In the genomic region with DNA sequence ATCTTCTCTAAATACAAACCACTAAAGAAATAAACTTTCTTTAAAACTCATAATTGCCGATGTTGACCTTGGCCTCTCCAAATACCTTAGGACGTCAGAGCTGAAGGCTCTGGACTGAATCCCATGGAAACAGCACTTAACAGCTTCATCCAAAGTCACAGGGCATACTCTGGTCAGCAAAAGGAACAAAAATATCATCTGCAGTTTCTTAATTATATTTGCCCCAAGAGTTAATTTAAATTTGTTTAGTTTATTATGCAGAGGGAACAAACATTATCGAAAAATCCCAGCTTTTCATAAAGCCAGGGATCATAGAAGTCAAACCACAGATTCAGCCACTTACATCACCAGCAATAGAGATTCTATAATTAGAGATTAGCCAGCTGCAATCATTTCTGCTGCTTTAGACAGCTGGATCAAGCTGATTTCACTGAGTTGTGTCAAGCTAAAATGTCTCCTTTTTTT, we compare ENCODE assay signal across 15 cellular contexts. TPM values are rescaled to one million over a fixed set of nuclear protein-coding genes. Genes with fewer than 3 reads are reported as not detected.
DNase-seq lines count a peak whose midpoint lies in the region; ATAC-seq, FAIRE-seq and TF ChIP-seq lines count a peak whose summit lies in the region.
"Had no signal": no experiment of that assay in that cellular context is flagged by ENCODE, and none has a peak within 500 bp of the region (broad histone marks: within the 10 kb centered on the region; RNA-seq: fewer than 3 reads in every experiment).

No MANE protein-coding gene starts in this region.

- H3K4me3 ChIP-seq in astrocyte (ENCODE audit: insufficient read depth, low read depth, low read length): no peak overlapping the region
- H3K4me3 ChIP-seq in mucosa of rectum (ENCODE audit: low read length in 2 of 2): no peak overlapping the region
- no peak overlapping the region for H3K4me3 ChIP-seq in upper lobe of left lung
- H3K4me3 ChIP-seq in endodermal cell (ENCODE audit: low read length): no peak overlapping the region

- H3K27ac ChIP-seq in astrocyte (ENCODE audit: low read depth, low read length) (peak overlapping the region; percentile 16), mucosa of rectum (ENCODE audit: low read depth in 2 of 2, low read length in 2 of 2) (peak overlapping the region; percentile 0 to 11), upper lobe of left lung (peak overlapping the region in 3 of 4 donors; percentile 27 to 53 (median 38)), endodermal cell (ENCODE audit: low read depth, low read length) (no peak overlapping the region)

- TF ChIP-seq POLR2A in upper lobe of left lung (IDR thresholded peaks at IDR 0.05): no peak

- H4K20me1 ChIP-seq in astrocyte (ENCODE audit: insufficient read depth, low read length): no peaks in the 10 kb centered on the region

- H3K27me3 ChIP-seq in astrocyte (ENCODE audit: insufficient read depth, low read length) (no peaks in the 10 kb centered on the region), mucosa of rectum (ENCODE audit: control insufficient read depth in 2 of 2, insufficient read depth in 2 of 2, low read length in 2 of 2) (no peaks in the 10 kb centered on the region), upper lobe of left lung (no peaks in the 10 kb centered on the region), endodermal cell (ENCODE audit: control insufficient read depth, insufficient read depth, low read length, poor library complexity, severe bottlenecking) (no peaks in the 10 kb centered on the region)

- H3K4me3 Mint-ChIP-seq in astrocyte (ENCODE audit: unreplicated experiment) (no peak overlapping the region), endodermal cell (no peak overlapping the region)
- H3K4me3 Mint-ChIP-seq: CD8-positive, alpha-beta memory T cell; dendritic cell treated with granulocyte-macrophage colony-stimulating factor and Interleukin-4, amounts not matched to agents 40 ng/mL and 50 ng/mL, for 4 days had no signal

- ATAC-seq in upper lobe of left lung (ENCODE audit: low FRiP score in 2 of 2): peak; percentile 63 to 66
- ATAC-seq: stimulated activated naive CD8-positive, alpha-beta T cell treated with anti-CD3 and anti-CD28 coated beads, Interleukin-15, Interleukin-2, amounts not matched to agents 100 U/mL and 50 U/mL, for 24 hours had no signal

- DNase-seq in astrocyte (ENCODE audit: low read depth) (peak; percentile 91), fibroblast of peridontal ligament (ENCODE audit: extremely low read depth) (peak; percentile 96), upper lobe of left lung (no peak), NCI-H748 treated with DMSO at 0.1 percent for 48 hours (lab: John Stamatoyannopoulos, UW) (no peak), endodermal cell (no peak), epidermal melanocyte (ENCODE audit: insufficient read length, low spot score) (no peak)
- DNase-seq: activated CD4-positive, alpha-beta T cell treated with anti-CD3 and anti-CD28 coated beads, Interleukin-2, amount 50 U/mL, for 4 hours; CD8-positive, alpha-beta memory T cell; GF-D8; Karpas-422; posterior cingulate gyrus; stimulated activated naive CD8-positive, alpha-beta T cell treated with anti-CD3 and anti-CD28 coated beads, Interleukin-15, Interleukin-2, amounts not matched to agents 100 U/mL and 50 U/mL, for 24 hours; T-helper 2 cell had no signal

- no peaks in the 10 kb centered on the region for H3K9me3 ChIP-seq in astrocyte (ENCODE audit: insufficient read depth, low read depth, low read length)
- no peaks in the 10 kb centered on the region for H3K9me3 ChIP-seq in mucosa of rectum (ENCODE audit: control insufficient read depth in 2 of 2, low read length in 2 of 2)
- H3K9me3 ChIP-seq in upper lobe of left lung: no peaks in the 10 kb centered on the region
- no peaks in the 10 kb centered on the region for H3K9me3 ChIP-seq in endodermal cell (ENCODE audit: control insufficient read depth, low read length)

- H2AFZ ChIP-seq in astrocyte (ENCODE audit: low read depth, low read length): no peak overlapping the region

- peak overlapping the region; percentile 17 for H3K4me2 ChIP-seq in astrocyte (ENCODE audit: low read length)

- peaks cover 26% of the 10 kb centered on the region for H3K4me1 ChIP-seq in astrocyte (ENCODE audit: insufficient read depth, low read length)
- no peaks in the 10 kb centered on the region for H3K4me1 ChIP-seq in mucosa of rectum (ENCODE audit: control insufficient read depth in 2 of 2, insufficient read depth in 2 of 2, low read length in 2 of 2)
- no peaks in the 10 kb centered on the region for H3K4me1 ChIP-seq in upper lobe of left lung
- no peaks in the 10 kb centered on the region for H3K4me1 ChIP-seq in endodermal cell (ENCODE audit: control insufficient read depth, insufficient read depth, low read length)

- WGBS in upper lobe of left lung, 2 donors: 46 to 59% methylated on average over 3 of the region's 3 CpGs
- 79 to 89% methylated on average over 2 to 3 of the region's 3 CpGs for WGBS in endodermal cell (ENCODE audit: insufficient coverage in 1 of 2, insufficient read length in 1 of 2), 2 experiments

- H3K27me3 Mint-ChIP-seq in astrocyte (ENCODE audit: low read depth, unreplicated experiment) (no peaks in the 10 kb centered on the region), endodermal cell (ENCODE audit: insufficient read depth) (no peaks in the 10 kb centered on the region)
- H3K27me3 Mint-ChIP-seq: dendritic cell treated with granulocyte-macrophage colony-stimulating factor and Interleukin-4, amounts not matched to agents 40 ng/mL and 50 ng/mL, for 4 days had no signal

- H3K9me3 Mint-ChIP-seq in astrocyte (ENCODE audit: unreplicated experiment) (no peaks in the 10 kb centered on the region), endodermal cell (no peaks in the 10 kb centered on the region)
- H3K9me3 Mint-ChIP-seq: dendritic cell treated with granulocyte-macrophage colony-stimulating factor and Interleukin-4, amounts not matched to agents 40 ng/mL and 50 ng/mL, for 4 days had no signal

- peaks cover 31% of the 10 kb centered on the region for H3K4me1 Mint-ChIP-seq in astrocyte (ENCODE audit: low read depth, unreplicated experiment)
- H3K4me1 Mint-ChIP-seq in endodermal cell: peaks cover 1% of the 10 kb centered on the region
- H3K4me1 Mint-ChIP-seq: CD8-positive, alpha-beta memory T cell had no signal

- FAIRE-seq in astrocyte (lab: Jason Lieb, UNC): no peak

- H3K36me3 Mint-ChIP-seq in astrocyte (ENCODE audit: low read depth, unreplicated experiment): no peaks in the 10 kb centered on the region
- H3K36me3 Mint-ChIP-seq in endodermal cell (ENCODE audit: low read depth): no peaks in the 10 kb centered on the region
- H3K36me3 Mint-ChIP-seq: CD8-positive, alpha-beta memory T cell had no signal

- H3K27ac Mint-ChIP-seq in astrocyte (ENCODE audit: unreplicated experiment): peak overlapping the region; percentile 48
- no peak overlapping the region for H3K27ac Mint-ChIP-seq in endodermal cell
- H3K27ac Mint-ChIP-seq: CD8-positive, alpha-beta memory T cell; dendritic cell treated with granulocyte-macrophage colony-stimulating factor and Interleukin-4, amounts not matched to agents 40 ng/mL and 50 ng/mL, for 4 days had no signal

- no peaks in the 10 kb centered on the region for H3K79me2 ChIP-seq in astrocyte (ENCODE audit: insufficient read depth, low read length)

- H3K9ac ChIP-seq in astrocyte (ENCODE audit: low read length) (no peak overlapping the region), mucosa of rectum (ENCODE audit: low read depth in 1 of 2, low read length in 2 of 2) (no peak overlapping the region), endodermal cell (ENCODE audit: extremely low read depth, low read length, poor library complexity, severe bottlenecking) (no peak overlapping the region)

- H3K36me3 ChIP-seq in astrocyte (ENCODE audit: insufficient read depth, low read length) (no peaks in the 10 kb centered on the region), mucosa of rectum (ENCODE audit: control insufficient read depth in 2 of 2, insufficient read depth in 2 of 2, low read length in 2 of 2) (no peaks in the 10 kb centered on the region), upper lobe of left lung (no peaks in the 10 kb centered on the region), endodermal cell (ENCODE audit: control insufficient read depth, insufficient read depth, low read length) (no peaks in the 10 kb centered on the region)

- TF ChIP-seq CTCF in astrocyte (IDR thresholded peaks at IDR 0.05; ENCODE audit: insufficient read depth, low read depth, low read length) (no peak), upper lobe of left lung (IDR thresholded peaks at IDR 0.05) (no peak), endodermal cell (conservative IDR thresholded peaks at IDR 0.05) (no peak)

- TF ChIP-seq EP300 in upper lobe of left lung (IDR thresholded peaks at IDR 0.05): no peak

RNA-seq across cellular contexts. Expression of a gene that starts 20.5 kb away (rescaled TPM):
- total RNA-seq in astrocyte (8.7 and 9.3 TPM in 2 replicates), upper lobe of left lung (10 to 100 TPM in 3 of 6 donors, 1 to 10 TPM in 3; 4.1 to 15.7 (median 8.9) TPM), endodermal cell (1 to 10 TPM; 2.5 to 3.7 TPM)
- polyA plus RNA-seq in endodermal cell (2013, experiment 1 of 2): 5.6 TPM
- polyA plus RNA-seq in endodermal cell (2013, experiment 2 of 2): 5.8 TPM
- total RNA-seq: CD8-positive, alpha-beta memory T cell had no signal
- polyA plus RNA-seq: CD8-positive, alpha-beta memory T cell had no signal

Comparison
In these comparisons a context has a peak if more than half of its experiments do, and no peak if none do; other contexts are left out.
1. DNase-seq: peak in astrocyte (single experiment) and fibroblast of peridontal ligament (single experiment); none in upper lobe of left lung (0 of 2), NCI-H748 treated with DMSO at 0.1 percent for 48 hours (single experiment), endodermal cell (single experiment) and epidermal melanocyte (single experiment).